In the genomic region with DNA sequence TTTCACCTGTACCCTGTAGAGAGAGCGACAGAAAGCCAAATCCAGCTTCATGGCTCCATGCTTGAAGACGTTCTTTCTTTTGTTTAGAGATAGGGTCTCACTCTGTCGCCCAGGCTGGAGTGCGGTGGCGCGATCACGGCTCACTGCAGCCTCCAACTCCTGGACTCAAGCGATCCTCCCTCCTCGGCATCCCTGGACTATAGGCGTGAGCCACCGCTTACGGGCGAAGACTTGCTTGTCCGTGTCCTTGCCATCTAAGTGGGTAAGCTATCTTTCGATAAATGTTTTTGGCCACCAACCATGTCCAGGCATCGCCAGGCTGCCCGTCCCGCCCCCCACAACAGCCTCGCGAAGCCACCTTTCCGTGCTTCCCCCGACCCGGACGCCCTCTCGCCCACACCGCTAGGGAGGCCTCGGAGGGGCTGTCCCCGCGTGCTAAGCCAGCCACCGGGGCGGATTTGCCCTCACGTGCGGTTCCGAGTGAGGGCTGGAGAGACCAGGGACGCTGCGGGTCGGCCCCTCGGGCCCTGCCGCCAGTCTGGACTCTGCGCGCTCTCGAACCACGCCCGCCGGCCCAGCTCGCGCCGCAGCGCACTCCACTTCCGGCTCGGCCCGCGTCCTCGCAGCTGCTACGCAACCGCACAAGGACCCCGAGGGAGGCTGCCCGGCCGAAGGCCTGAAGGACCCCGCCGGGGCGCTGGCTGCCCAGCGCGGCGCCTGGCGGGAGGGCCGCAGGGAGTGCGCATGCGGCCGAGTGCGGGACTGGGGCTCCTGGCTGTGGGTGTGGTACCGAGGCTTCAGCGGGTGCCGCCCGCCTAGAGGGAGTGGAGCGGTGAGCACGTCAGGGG, we compare ENCODE assay signal across 8 cellular contexts. TPM values are rescaled to one million over a fixed set of nuclear protein-coding genes. Genes with fewer than 3 reads are reported as not detected.
DNase-seq lines count a peak whose midpoint lies in the region; ATAC-seq and TF ChIP-seq lines count a peak whose summit lies in the region.
"Not testable (repeated sequence)": the region's sequence is repeated elsewhere in the genome, so short reads cannot be mapped to it uniquely, and the experiment has no call there.

A gene (minus strand): TSS at position 604 of the 848 bp plus-strand sequence. CDS start 1,342 bp downstream, outside the sequence.

- not testable (repeated sequence) for TF ChIP-seq CTCF in GM23338 (conservative IDR thresholded peaks at IDR 0.05; ENCODE audit: low read depth in 2 of 2); RWPE2 (IDR thresholded peaks at IDR 0.05; ENCODE audit: poor library complexity, severe bottlenecking); fibroblast of pulmonary artery (IDR thresholded peaks at IDR 0.05; ENCODE audit: low read length, missing control alignments); natural killer cell (IDR thresholded peaks at IDR 0.05)

- peak within 1 kb of the TSS; percentile 78 for H3K4me2 ChIP-seq in GM23338
- peak within 1 kb of the TSS; percentile 56 for H3K4me2 ChIP-seq in Karpas-422 (ENCODE audit: low read depth, low read length, poor library complexity, severe bottlenecking)

- H3K27ac ChIP-seq in GM23338 (ENCODE audit: low read depth); RWPE2 (ENCODE audit: poor library complexity, severe bottlenecking): not testable (repeated sequence)
- peak within 1 kb of the TSS; percentile 30; the same call in 1 of the 2 replicates for H3K27ac ChIP-seq in Karpas-422 (ENCODE audit: low read length)

- H3K27me3 Mint-ChIP-seq in GM23338 (ENCODE audit: insufficient read depth, low read depth, poor library complexity); activated T-helper 2 cell treated with anti-CD3 and anti-CD28 coated beads, Interferon-gamma antibody, Interleukin-2, Interleukin-4, amounts not matched to agents 10 μg/mL and 5 μg/mL and 100 μg/mL, durations not matched to agents 14 hours and 24 hours and 36 hours (ENCODE audit: low read depth); natural killer cell (ENCODE audit: low read depth in 2 of 2); stimulated activated memory B cell treated with anti-CD40 and anti-IgM and Interleukin-4, amounts not matched to agents 10 μg/mL and 1 μg/mL and 100 μg/mL, for 72 hours: not testable (repeated sequence)

- ATAC-seq in GM23338: peak; percentile 99
- peak; percentile 96 for ATAC-seq in RWPE2 (ENCODE audit: low read depth)
- ATAC-seq in natural killer cell: peak; percentile 87 to 97 (median 89)
- peak; percentile 95 for ATAC-seq in stimulated activated memory B cell treated with anti-CD40 and anti-IgM and Interleukin-4, amounts not matched to agents 10 μg/mL and 1 μg/mL and 100 μg/mL, for 72 hours

- H3K9me3 Mint-ChIP-seq in GM23338; activated T-helper 2 cell treated with anti-CD3 and anti-CD28 coated beads, Interferon-gamma antibody, Interleukin-2, Interleukin-4, amounts not matched to agents 10 μg/mL and 5 μg/mL and 100 μg/mL, durations not matched to agents 14 hours and 24 hours and 36 hours; natural killer cell; stimulated activated memory B cell treated with anti-CD40 and anti-IgM and Interleukin-4, amounts not matched to agents 10 μg/mL and 1 μg/mL and 100 μg/mL, for 72 hours: not testable (repeated sequence)

- not testable (repeated sequence) for H3K9me3 ChIP-seq in Karpas-422 (ENCODE audit: low read length); RWPE2 (ENCODE audit: severe bottlenecking)

- peak within 1 kb of the TSS; percentile 72 for H3K9ac ChIP-seq in Karpas-422 (ENCODE audit: low read length)

- H3K4me1 ChIP-seq in GM23338 (ENCODE audit: insufficient read depth); Karpas-422 (ENCODE audit: low read length); RWPE2 (ENCODE audit: insufficient read depth, poor library complexity, severe bottlenecking): not testable (repeated sequence)

- H3K36me3 ChIP-seq in GM23338 (ENCODE audit: insufficient read depth); Karpas-422 (ENCODE audit: insufficient read depth, low read length); RWPE2 (ENCODE audit: low read depth): not testable (repeated sequence)

- not testable (repeated sequence) for H2AFZ ChIP-seq in GM23338; Karpas-422 (ENCODE audit: low read length)

- H3K27ac Mint-ChIP-seq in GM23338: not testable (repeated sequence)
- H3K27ac Mint-ChIP-seq in activated T-helper 2 cell treated with anti-CD3 and anti-CD28 coated beads, Interferon-gamma antibody, Interleukin-2, Interleukin-4, amounts not matched to agents 10 μg/mL and 5 μg/mL and 100 μg/mL, durations not matched to agents 14 hours and 24 hours and 36 hours: peak within 1 kb of the TSS; percentile 58
- peak within 1 kb of the TSS; percentile 74 to 76 for H3K27ac Mint-ChIP-seq in natural killer cell
- H3K27ac Mint-ChIP-seq in stimulated activated memory B cell treated with anti-CD40 and anti-IgM and Interleukin-4, amounts not matched to agents 10 μg/mL and 1 μg/mL and 100 μg/mL, for 72 hours: peak within 1 kb of the TSS; percentile 85

- not testable (repeated sequence) for H4K20me1 ChIP-seq in GM23338 (replicated peaks; ENCODE audit: insufficient read depth); Karpas-422 (ENCODE audit: insufficient read depth, low read depth, low read length)

- not testable (repeated sequence) for H3K36me3 Mint-ChIP-seq in GM23338 (ENCODE audit: low read depth); activated T-helper 2 cell treated with anti-CD3 and anti-CD28 coated beads, Interferon-gamma antibody, Interleukin-2, Interleukin-4, amounts not matched to agents 10 μg/mL and 5 μg/mL and 100 μg/mL, durations not matched to agents 14 hours and 24 hours and 36 hours (ENCODE audit: low read depth); natural killer cell; stimulated activated memory B cell treated with anti-CD40 and anti-IgM and Interleukin-4, amounts not matched to agents 10 μg/mL and 1 μg/mL and 100 μg/mL, for 72 hours

- H3K4me3 Mint-ChIP-seq in GM23338 (peak within 1 kb of the TSS; percentile 87), natural killer cell (peak within 1 kb of the TSS; percentile 85)
- peak within 1 kb of the TSS; percentile 84 for H3K4me3 Mint-ChIP-seq in activated T-helper 2 cell treated with anti-CD3 and anti-CD28 coated beads, Interferon-gamma antibody, Interleukin-2, Interleukin-4, amounts not matched to agents 10 μg/mL and 5 μg/mL and 100 μg/mL, durations not matched to agents 14 hours and 24 hours and 36 hours (ENCODE audit: low read depth)
- peak within 1 kb of the TSS; percentile 88 for H3K4me3 Mint-ChIP-seq in stimulated activated memory B cell treated with anti-CD40 and anti-IgM and Interleukin-4, amounts not matched to agents 10 μg/mL and 1 μg/mL and 100 μg/mL, for 72 hours

- not testable (repeated sequence) for H3K9me2 ChIP-seq in GM23338 (ENCODE audit: insufficient read depth); Karpas-422 (replicated peaks; ENCODE audit: insufficient read depth, low read length)

- H3K4me3 ChIP-seq in GM23338: peak within 1 kb of the TSS; percentile 60
- H3K4me3 ChIP-seq in Karpas-422 (ENCODE audit: low read length): peak within 1 kb of the TSS; percentile 64
- peak within 1 kb of the TSS; percentile 53 for H3K4me3 ChIP-seq in RWPE2 (ENCODE audit: severe bottlenecking)
- peak within 1 kb of the TSS; percentile 57 for H3K4me3 ChIP-seq in fibroblast of pulmonary artery (replicated peaks; ENCODE audit: low read depth, low read length)

- not testable (repeated sequence) for H3K4me1 Mint-ChIP-seq in GM23338; activated T-helper 2 cell treated with anti-CD3 and anti-CD28 coated beads, Interferon-gamma antibody, Interleukin-2, Interleukin-4, amounts not matched to agents 10 μg/mL and 5 μg/mL and 100 μg/mL, durations not matched to agents 14 hours and 24 hours and 36 hours (ENCODE audit: low read depth)
- H3K4me1 Mint-ChIP-seq in natural killer cell: peaks cover 18 to 24% of the 10 kb centered on the region in 2 donors
- H3K4me1 Mint-ChIP-seq in stimulated activated memory B cell treated with anti-CD40 and anti-IgM and Interleukin-4, amounts not matched to agents 10 μg/mL and 1 μg/mL and 100 μg/mL, for 72 hours: peaks cover 13% of the 10 kb centered on the region

- DNase-seq in EH (ENCODE audit: low read depth): peak; percentile 86
- DNase-seq in GM23338 (ENCODE audit: low spot score): peak; percentile 94
- peak; percentile 96 for DNase-seq in Karpas-422
- DNase-seq in RWPE2 (ENCODE audit: low spot score): peak; percentile 82
- peak; percentile 90 for DNase-seq in activated T-helper 2 cell treated with anti-CD3 and anti-CD28 coated beads, Interferon-gamma antibody, Interleukin-2, Interleukin-4, amounts not matched to agents 10 μg/mL and 5 μg/mL and 100 μg/mL, durations not matched to agents 14 hours and 24 hours and 36 hours (ENCODE audit: low spot score)
- DNase-seq in fibroblast of pulmonary artery (ENCODE audit: low read depth): peak; percentile 89
- peak; percentile 91 for DNase-seq in natural killer cell

- H3K27me3 ChIP-seq in GM23338 (ENCODE audit: insufficient read depth); Karpas-422 (ENCODE audit: low read length); RWPE2 (ENCODE audit: insufficient read depth, poor library complexity, severe bottlenecking): not testable (repeated sequence)

- intact Hi-C loops in activated T-helper 2 cell treated with anti-CD3 and anti-CD28 coated beads, Interferon-gamma antibody, Interleukin-2, Interleukin-4, amounts not matched to agents 10 μg/mL and 5 μg/mL and 100 μg/mL, durations not matched to agents 14 hours and 24 hours and 36 hours (cut with micrococcal nuclease); natural killer cell (cut with micrococcal nuclease): not testable (repeated sequence)

- H3F3A ChIP-seq in GM23338 (replicated peaks; ENCODE audit: low read depth): not testable (repeated sequence)

- H3K79me2 ChIP-seq in GM23338 (replicated peaks; ENCODE audit: insufficient read depth); Karpas-422 (ENCODE audit: low read length): not testable (repeated sequence)

RNA-seq across cellular contexts. Expression of the gene that starts here (rescaled TPM):
- total RNA-seq in GM23338 (2014; rRNA removed; shearing (Covaris generic)): 11.5 and 11.8 TPM in 2 replicates
- polyA plus RNA-seq in GM23338 (2016; fragmentation: Nextera tagmentation; extraction: Ambion mirVana): 9.7 and 10.8 TPM in 2 replicates
- total RNA-seq in Karpas-422 (2014; rRNA removed; shearing (Covaris generic); ENCODE audit: low replicate concordance): 26.4 and 26.8 TPM in 2 replicates
- 34.9 and 35.7 TPM in 2 replicates for total RNA-seq in activated T-helper 2 cell treated with anti-CD3 and anti-CD28 coated beads, Interferon-gamma antibody, Interleukin-2, Interleukin-4, amounts not matched to agents 10 μg/mL and 5 μg/mL and 100 μg/mL, durations not matched to agents 14 hours and 24 hours and 36 hours
- 10 to 100 TPM; 56.3 to 61.5 (median 58.5) TPM for total RNA-seq in natural killer cell
